Comparison of ENCODE assay signal across 17 cellular contexts in genomic region chr11:69635210-69635609, GRCh38. TPM values are rescaled to one million over a fixed set of nuclear protein-coding genes. Genes with fewer than 3 reads are reported as not detected.
DNase-seq lines count a peak whose midpoint lies in the region; ATAC-seq and TF ChIP-seq lines count a peak whose summit lies in the region.
"Had no signal": no experiment of that assay in that cellular context is flagged by ENCODE, and none has a peak within 500 bp of the region (broad histone marks: within the 10 kb centered on the region; RNA-seq: fewer than 3 reads in every experiment).

No MANE protein-coding gene starts in this region.

- RAD21 ChIA-PET in HCT116 (lab: Charles Lee; ENCODE audit: low non-redundant PET in 1 of 2, low total read pairs in 2 of 2, uncharacterized antibody in 2 of 2, unreplicated experiment in 2 of 2): no interaction called here

- H3K9me2 ChIP-seq in HCT116 (ENCODE audit: insufficient read depth): no peaks in the 10 kb centered on the region

- no peak overlapping the region for H3K23ac ChIP-seq in mesendoderm (ENCODE audit: low read length)

- H2AK5ac ChIP-seq in mesendoderm (ENCODE audit: low read length): no peak overlapping the region

- POLR2A ChIA-PET in HCT116 (lab: Charles Lee): no interaction called here

- H3K79me1 ChIP-seq in mesendoderm (ENCODE audit: low read length): no peaks in the 10 kb centered on the region

- 0 out of 2 replicates have a peak overlapping the region, but pooled peaks have one; percentile 100 for H3K9ac ChIP-seq in HCT116 (ENCODE audit: low read length)
- peak overlapping the region; percentile 8 for H3K9ac ChIP-seq in SK-N-MC (ENCODE audit: insufficient read length)
- peak overlapping the region; percentile 6 for H3K9ac ChIP-seq in mesendoderm (ENCODE audit: low read length)

- H4K8ac ChIP-seq in mesendoderm (ENCODE audit: low read depth, low read length): no peak overlapping the region

- no peak overlapping the region for H2BK120ac ChIP-seq in mesendoderm (ENCODE audit: low read depth, low read length)

- no peaks in the 10 kb centered on the region for H3K9me3 ChIP-seq in HCT116 (ENCODE audit: control insufficient read depth in 1 of 2, insufficient read depth in 1 of 2, low read depth in 1 of 2, low read length in 2 of 2)
- H3K9me3 ChIP-seq in SK-N-MC (ENCODE audit: low read depth, low read length): no peaks in the 10 kb centered on the region
- H3K9me3 ChIP-seq: HAP-1 had no signal

- H3K4me2 ChIP-seq in HCT116 (ENCODE audit: low read length): peak overlapping the region; percentile 90; the same call in 1 of the 2 replicates
- no peak overlapping the region for H3K4me2 ChIP-seq in mesendoderm (ENCODE audit: low read length)

- no peaks in the 10 kb centered on the region for H4K20me1 ChIP-seq in HCT116 (ENCODE audit: insufficient read depth)

- TF ChIP-seq RAD21 in HCT116 (IDR thresholded peaks at IDR 0.05; ENCODE audit: low read depth): no peak

- H3K56ac ChIP-seq in mesendoderm (ENCODE audit: low read length): peak overlapping the region; percentile 46

- H2BK15ac ChIP-seq in mesendoderm (replicated peaks; ENCODE audit: low read depth): no peak overlapping the region

- intact Hi-C loops in HCT116 (cut with micrococcal nuclease): loop anchor here (5.0 kb wide), 2 partner anchors 138 to 253 kb away; no protein-coding TSS in a partner anchor

- no peak for ATAC-seq in HCT116
- no peak for ATAC-seq in HG02884 (IDR thresholded peaks at IDR 0.05; ENCODE audit: unreplicated experiment)

- TF ChIP-seq CTCF in 22Rv1 (IDR thresholded peaks at IDR 0.05) (no peak), HCT116 (IDR thresholded peaks at IDR 0.05 in 2 of 3, conservative IDR thresholded peaks at IDR 0.05 in 1 of 3; ENCODE audit: borderline replicate concordance in 1 of 3, insufficient read depth in 1 of 3, low read depth in 2 of 3, low read length in 2 of 3) (no peak)

- H3K79me2 ChIP-seq in HCT116 (ENCODE audit: insufficient read depth, low read length) (peaks cover 5% of the 10 kb centered on the region; the same call in 1 of the 2 replicates), mesendoderm (ENCODE audit: control insufficient read depth, insufficient read depth, low read length) (no peaks in the 10 kb centered on the region)

- H3K27ac ChIP-seq in 22Rv1 (peak overlapping the region; percentile 100), HCT116 (ENCODE audit: low read depth, low read length) (no peak overlapping the region), SK-N-MC (peak overlapping the region; percentile 54), mesendoderm (ENCODE audit: low read depth, low read length) (no peak overlapping the region)

- WGBS in mesendoderm (ENCODE audit: extremely low coverage, insufficient coverage, low lambda C conversion rate): no CpG with 5 or more reads among the region's 6 CpGs

- TF ChIP-seq POLR2A in HCT116 (IDR thresholded peaks at IDR 0.05; ENCODE audit: borderline replicate concordance, extremely low read depth, insufficient read depth, insufficient read length): no peak

- no peaks in the 10 kb centered on the region for H3K27me3 ChIP-seq in HCT116 (ENCODE audit: insufficient read depth, low read length)
- no peaks in the 10 kb centered on the region for H3K27me3 ChIP-seq in mesendoderm (ENCODE audit: insufficient read depth, low read length, poor library complexity)

- no peaks in the 10 kb centered on the region for H3K36me3 ChIP-seq in HCT116 (ENCODE audit: control insufficient read depth in 1 of 2, insufficient read depth in 2 of 2, low read length in 2 of 2)
- H3K36me3 ChIP-seq in SK-N-MC (ENCODE audit: insufficient read depth, low read length): no peaks in the 10 kb centered on the region
- no peaks in the 10 kb centered on the region for H3K36me3 ChIP-seq in mesendoderm (ENCODE audit: control insufficient read depth, insufficient read depth, low read length)
- H3K36me3 ChIP-seq: HAP-1 had no signal

- CTCF ChIA-PET in HCT116 (lab: Charles Lee): no interaction called here

- H3K4me1 ChIP-seq in HCT116 (ENCODE audit: control insufficient read depth in 1 of 2, insufficient read depth in 2 of 2, low read length in 2 of 2) (peaks cover 10 to 57% of the 10 kb centered on the region in 2 experiments), mesendoderm (ENCODE audit: control insufficient read depth, low read depth, low read length) (peaks cover 6% of the 10 kb centered on the region)

- H3K4me3 ChIP-seq in HCT116 (replicated peaks in 1 of 2; ENCODE audit: low read depth in 1 of 2, low read length in 2 of 2) (no peak overlapping the region), SK-N-MC (no peak overlapping the region), mesendoderm (ENCODE audit: low read length) (no peak overlapping the region)
- H3K4me3 ChIP-seq: HAP-1 had no signal

- H2AFZ ChIP-seq in HCT116 (ENCODE audit: low read depth, low read length, poor library complexity, severe bottlenecking): no peak overlapping the region

- DNase-seq in HCT116 (ENCODE audit: low read depth, low spot score) (no peak), SK-N-MC (ENCODE audit: low read depth, low spot score) (no peak), mesendoderm (no peak), NCI-H526 treated with DMSO at 0.1 percent for 48 hours (lab: John Stamatoyannopoulos, UW) (no peak), cortex of kidney (lab: John Stamatoyannopoulos, UW) (no peak), iPS-NIHi7 (ENCODE audit: extremely low spot score) (no peak)
- DNase-seq: 8988T; C1 segment of cervical spinal cord; CD4-positive, alpha-beta T cell; DMS79 treated with DMSO at 0.1 percent for 48 hours; EL; GOT3; HFFc6; KBM-7 had no signal

- H3K18ac ChIP-seq in mesendoderm (ENCODE audit: low read length): no peak overlapping the region

- BruUV-seq in HCT116 (replicated peaks; lab: Mats Ljungman, UMichigan): no TSS peak

- H4K5ac ChIP-seq in mesendoderm (ENCODE audit: low read length): no peak overlapping the region

- H2BK5ac ChIP-seq in mesendoderm (ENCODE audit: low read length): no peak overlapping the region

- no peak overlapping the region for H3K4ac ChIP-seq in mesendoderm (ENCODE audit: low read depth, low read length)

TF ChIP-seq in HCT116, 20 proteins besides CTCF, POLR2A, EP300 and RAD21:
- no peak for TF ChIP-seq ELF1 (IDR thresholded peaks at IDR 0.05; ENCODE audit: borderline replicate concordance, low read depth)
- no peak for TF ChIP-seq POLR2AphosphoS5 (IDR thresholded peaks at IDR 0.05; ENCODE audit: low read depth, low read length)
- no peak for TF ChIP-seq SIN3A (IDR thresholded peaks at IDR 0.05; ENCODE audit: low read depth)
- TF ChIP-seq CBX3 (IDR thresholded peaks at IDR 0.05; ENCODE audit: low read depth): no peak
- TF ChIP-seq ZFX (IDR thresholded peaks at IDR 0.05): no peak
- TF ChIP-seq REST (IDR thresholded peaks at IDR 0.05; ENCODE audit: low read depth): no peak
- no peak for TF ChIP-seq YY1 (IDR thresholded peaks at IDR 0.05; ENCODE audit: extremely low read depth, insufficient replicate concordance, low read depth, low read length)
- TF ChIP-seq MAX (IDR thresholded peaks at IDR 0.05): no peak
- no peak for TF ChIP-seq FOSL1 (IDR thresholded peaks at IDR 0.05; ENCODE audit: low read depth)
- no peak for TF ChIP-seq SRF (IDR thresholded peaks at IDR 0.05; ENCODE audit: low read depth)
- no peak for TF ChIP-seq EZH2 (IDR thresholded peaks at IDR 0.05)
- no peak for TF ChIP-seq JUND (IDR thresholded peaks at IDR 0.05)
- no peak for TF ChIP-seq CEBPB (IDR thresholded peaks at IDR 0.05; ENCODE audit: low read depth)
- TF ChIP-seq ZNF274 (IDR thresholded peaks at IDR 0.05; ENCODE audit: low read depth, low read length): no peak

RNA-seq across cellular contexts. Expression of gene CCND1, which starts 5.7 kb away (rescaled TPM):
- 601 TPM for total RNA-seq in HCT116 (2021; ENCODE audit: unreplicated experiment)
- 284 and 460 TPM in 2 replicates for polyA plus RNA-seq in HCT116 (2012)
- 110 TPM for polyA plus RNA-seq in mesendoderm (2013, experiment 1 of 2)
- polyA plus RNA-seq in mesendoderm (2013, experiment 2 of 2): 112 TPM

RNA-seq across cellular contexts. Expression of gene LTO1, which starts 39.9 kb away (rescaled TPM):
- total RNA-seq in HCT116 (2021; ENCODE audit: unreplicated experiment): 21.3 TPM
- polyA plus RNA-seq in HCT116 (2012): 14.4 and 23.1 TPM in 2 replicates
- polyA plus RNA-seq in mesendoderm (2013, experiment 1 of 2): 9.5 TPM
- polyA plus RNA-seq in mesendoderm (2013, experiment 2 of 2): 9.3 TPM

Comparison
In these comparisons a context has a peak if more than half of its experiments do, and no peak if none do; other contexts are left out.
1. H3K27ac ChIP-seq: peak in 22Rv1 (single experiment) and SK-N-MC (single experiment); none in HCT116 (single experiment) and mesendoderm (single experiment).
2. H3K9ac ChIP-seq: peak in every context shown above with its lines; median percentile 100 in HCT116; 8 in SK-N-MC; 6 in mesendoderm.